ENCODE assay signal across 8 cellular contexts in genomic region chr1:52697795-52698674, GRCh38. TPM values are rescaled to one million over a fixed set of nuclear protein-coding genes. Genes with fewer than 3 reads are reported as not detected.
A peak's percentile ranks its signal among the peaks of the same experiment; 100 is the strongest.
DNase-seq lines count a peak whose midpoint lies in the region; ATAC-seq and TF ChIP-seq lines count a peak whose summit lies in the region.

Gene COA7, minus strand, starts transcription at chr1:52698347. Its CDS starts 21 bp downstream, at chr1:52698326.

- DNase-seq in GM04504 (ENCODE audit: low read depth), result peak; percentile 62
- DNase-seq in NCI-H1694 treated with DMSO at 0.1 percent for 48 hours (lab: John Stamatoyannopoulos, UW), result peak; percentile 72
- DNase-seq in T-helper 22 cell (ENCODE audit: low read depth), result peak; percentile 58
- DNase-seq in astrocyte of the cerebellum (ENCODE audit: low read depth), result peak; percentile 33
- peak; percentile 86 for DNase-seq in hepatic stellate cell (ENCODE audit: low spot score)
- peak; percentile 89 for DNase-seq in putamen (ENCODE audit: low spot score)
- peak; percentile 92 to 96 for DNase-seq in aorta

- H3K9me3 ChIP-seq in aorta (ENCODE audit: control insufficient read depth, low read length), result no peaks in the 10 kb centered on the region

- WGBS in aorta, 2 donors, result 2% methylated on average over 68 of the region's 68 CpGs

- in situ Hi-C loops in astrocyte of the cerebellum (cut with HindIII; ENCODE audit: low sequenced_read_pairs), result no loop called here

- intact Hi-C loops in aorta (cut with DNase I), result loop anchor here in 1 of 2 donors (10.0 kb wide), 1 partner anchor 143 kb away; the partner anchor contains the start of gene TUT4

- ATAC-seq in HG02623 (IDR thresholded peaks at IDR 0.05; ENCODE audit: unreplicated experiment) (peak; percentile 49), aorta (ENCODE audit: low FRiP score) (peak; percentile 96)

- TF ChIP-seq CTCF in astrocyte of the cerebellum (IDR thresholded peaks at IDR 0.05; ENCODE audit: low read depth, low read length, missing control alignments), result no peak

- H3K27ac ChIP-seq in aorta (ENCODE audit: low read depth in 1 of 2, low read length in 2 of 2), result peak within 1 kb of the TSS in 1 of 2 donors; percentile 61

- H3K27me3 ChIP-seq in aorta (ENCODE audit: control insufficient read depth in 1 of 2, insufficient read depth in 2 of 2, low read length in 1 of 2), result no peaks in the 10 kb centered on the region

- H3K4me1 ChIP-seq in aorta (ENCODE audit: control insufficient read depth in 1 of 2, insufficient read depth in 2 of 2, low read length in 2 of 2), result no peaks in the 10 kb centered on the region

- no peaks in the 10 kb centered on the region for H3K36me3 ChIP-seq in aorta (ENCODE audit: control insufficient read depth in 1 of 2, insufficient read depth in 2 of 2, low read length in 1 of 2)

- H3K4me3 ChIP-seq in astrocyte of the cerebellum (ENCODE audit: low read depth, low read length) (peak within 1 kb of the TSS; percentile 75), aorta (ENCODE audit: low read length in 2 of 2) (peak within 1 kb of the TSS; percentile 12 to 58)

RNA-seq across cellular contexts. Expression of gene COA7, which starts in this region (rescaled TPM):
- total RNA-seq in aorta, result 10 to 100 TPM in 1 of 2 donors, 1 to 10 TPM in 1; 8.8 to 10.5 TPM
- polyA plus RNA-seq in aorta, result 1 to 10 TPM; 3.2 to 6.3 TPM

Comparison
In these comparisons a context has a peak if more than half of its experiments do, and no peak if none do; other contexts are left out.
1. DNase-seq: peak in every context shown above with its lines; median percentile 94 in aorta; 89 in putamen; 86 in hepatic stellate cell; 72 in NCI-H1694 treated with DMSO at 0.1 percent for 48 hours; 62 in GM04504; 58 in T-helper 22 cell; 33 in astrocyte of the cerebellum.